Comparison of ENCODE assay signal across 1 cellular context in the genomic region with DNA sequence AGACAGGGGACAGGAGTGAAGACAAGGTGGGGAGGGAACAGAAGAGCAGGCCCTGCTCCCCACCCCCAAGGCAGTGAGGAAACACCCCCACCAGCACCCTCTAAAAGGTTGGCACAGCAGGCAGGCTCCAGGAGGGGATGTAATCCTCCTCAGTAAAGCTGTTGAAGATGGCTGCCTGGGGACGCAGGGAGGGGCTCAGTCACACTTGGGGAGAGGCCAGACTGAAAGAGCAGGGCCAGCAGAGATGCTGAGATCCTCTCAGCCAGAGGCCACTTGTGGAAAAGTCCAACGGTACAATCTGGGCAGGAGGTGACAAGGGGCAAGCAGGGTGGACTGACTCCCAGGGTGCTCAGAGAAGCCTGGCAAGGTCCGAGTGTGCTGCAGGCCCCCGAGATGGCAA.
TF ChIP-seq lines count a peak whose summit lies in the region.

No MANE protein-coding gene starts in this region.

TF ChIP-seq in HepG2, 621 proteins besides CTCF, POLR2A, EP300 and RAD21:
- TF ChIP-seq, protein P1, sequence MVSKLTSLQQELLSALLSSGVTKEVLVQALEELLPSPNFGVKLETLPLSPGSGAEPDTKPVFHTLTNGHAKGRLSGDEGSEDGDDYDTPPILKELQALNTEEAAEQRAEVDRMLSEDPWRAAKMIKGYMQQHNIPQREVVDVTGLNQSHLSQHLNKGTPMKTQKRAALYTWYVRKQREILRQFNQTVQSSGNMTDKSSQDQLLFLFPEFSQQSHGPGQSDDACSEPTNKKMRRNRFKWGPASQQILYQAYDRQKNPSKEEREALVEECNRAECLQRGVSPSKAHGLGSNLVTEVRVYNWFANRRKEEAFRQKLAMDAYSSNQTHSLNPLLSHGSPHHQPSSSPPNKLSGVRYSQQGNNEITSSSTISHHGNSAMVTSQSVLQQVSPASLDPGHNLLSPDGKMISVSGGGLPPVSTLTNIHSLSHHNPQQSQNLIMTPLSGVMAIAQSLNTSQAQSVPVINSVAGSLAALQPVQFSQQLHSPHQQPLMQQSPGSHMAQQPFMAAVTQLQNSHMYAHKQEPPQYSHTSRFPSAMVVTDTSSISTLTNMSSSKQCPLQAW (CRISPR knock-in tag; IDR thresholded peaks at IDR 0.05), result 0 out of 2 replicates have a peak, but pooled peaks have one; percentile 28
- TF ChIP-seq, protein P2, sequence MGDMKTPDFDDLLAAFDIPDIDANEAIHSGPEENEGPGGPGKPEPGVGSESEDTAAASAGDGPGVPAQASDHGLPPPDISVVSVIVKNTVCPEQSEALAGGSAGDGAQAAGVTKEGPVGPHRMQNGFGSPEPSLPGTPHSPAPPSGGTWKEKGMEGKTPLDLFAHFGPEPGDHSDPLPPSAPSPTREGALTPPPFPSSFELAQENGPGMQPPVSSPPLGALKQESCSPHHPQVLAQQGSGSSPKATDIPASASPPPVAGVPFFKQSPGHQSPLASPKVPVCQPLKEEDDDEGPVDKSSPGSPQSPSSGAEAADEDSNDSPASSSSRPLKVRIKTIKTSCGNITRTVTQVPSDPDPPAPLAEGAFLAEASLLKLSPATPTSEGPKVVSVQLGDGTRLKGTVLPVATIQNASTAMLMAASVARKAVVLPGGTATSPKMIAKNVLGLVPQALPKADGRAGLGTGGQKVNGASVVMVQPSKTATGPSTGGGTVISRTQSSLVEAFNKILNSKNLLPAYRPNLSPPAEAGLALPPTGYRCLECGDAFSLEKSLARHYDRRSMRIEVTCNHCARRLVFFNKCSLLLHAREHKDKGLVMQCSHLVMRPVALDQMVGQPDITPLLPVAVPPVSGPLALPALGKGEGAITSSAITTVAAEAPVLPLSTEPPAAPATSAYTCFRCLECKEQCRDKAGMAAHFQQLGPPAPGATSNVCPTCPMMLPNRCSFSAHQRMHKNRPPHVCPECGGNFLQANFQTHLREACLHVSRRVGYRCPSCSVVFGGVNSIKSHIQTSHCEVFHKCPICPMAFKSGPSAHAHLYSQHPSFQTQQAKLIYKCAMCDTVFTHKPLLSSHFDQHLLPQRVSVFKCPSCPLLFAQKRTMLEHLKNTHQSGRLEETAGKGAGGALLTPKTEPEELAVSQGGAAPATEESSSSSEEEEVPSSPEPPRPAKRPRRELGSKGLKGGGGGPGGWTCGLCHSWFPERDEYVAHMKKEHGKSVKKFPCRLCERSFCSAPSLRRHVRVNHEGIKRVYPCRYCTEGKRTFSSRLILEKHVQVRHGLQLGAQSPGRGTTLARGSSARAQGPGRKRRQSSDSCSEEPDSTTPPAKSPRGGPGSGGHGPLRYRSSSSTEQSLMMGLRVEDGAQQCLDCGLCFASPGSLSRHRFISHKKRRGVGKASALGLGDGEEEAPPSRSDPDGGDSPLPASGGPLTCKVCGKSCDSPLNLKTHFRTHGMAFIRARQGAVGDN (CRISPR knock-in tag; IDR thresholded peaks at IDR 0.05), result 0 out of 2 replicates have a peak, but pooled peaks have one; percentile 16
- no peak for TF ChIP-seq ZZZ3 (CRISPR knock-in tag; IDR thresholded peaks at IDR 0.05; ENCODE audit: borderline replicate concordance)
